ENCODE assay signal across 15 cellular contexts in genomic region chr15:92151741-92152140, GRCh38.
"Had no signal": no experiment of that assay in that cellular context is flagged by ENCODE, and none has a peak within 500 bp of the region (broad histone marks: within the 10 kb centered on the region; RNA-seq: fewer than 3 reads in every experiment).

No MANE protein-coding gene starts in this region.

- DNase-seq: islet precursor cell; left ventricle myocardium inferior; midbrain; mucosa of descending colon; naive thymus-derived CD4-positive, alpha-beta T cell; ovary; right lobe of liver; stimulated activated CD4-positive, alpha-beta T cell treated with anti-CD3 and anti-CD28 coated beads, Interleukin-1b, Interleukin-23, amount 100 ng/mL, for 48 hours; stimulated activated CD4-positive, alpha-beta T cell treated with anti-CD3 and anti-CD28 coated beads, Interleukin-2, amount 100 ng/mL, for 48 hours; stimulated activated CD4-positive, alpha-beta T cell treated with anti-CD3 and anti-CD28 coated beads, Interleukin-4, amount 100 ng/mL, for 4 hours; stimulated activated CD8-positive, alpha-beta memory T cell treated with anti-CD3 and anti-CD28 coated beads, Interleukin-4, amount 100 ng/mL, for 48 hours; stimulated activated naive CD4-positive, alpha-beta T cell treated with Interleukin-2 at 50 U/mL for 16 hours; stimulated activated naive CD8-positive, alpha-beta T cell treated with anti-CD3 and anti-CD28 coated beads, Interleukin-15, amount 100 ng/mL, for 72 hours; substantia nigra; uterus had no signal
